In the genomic region with DNA sequence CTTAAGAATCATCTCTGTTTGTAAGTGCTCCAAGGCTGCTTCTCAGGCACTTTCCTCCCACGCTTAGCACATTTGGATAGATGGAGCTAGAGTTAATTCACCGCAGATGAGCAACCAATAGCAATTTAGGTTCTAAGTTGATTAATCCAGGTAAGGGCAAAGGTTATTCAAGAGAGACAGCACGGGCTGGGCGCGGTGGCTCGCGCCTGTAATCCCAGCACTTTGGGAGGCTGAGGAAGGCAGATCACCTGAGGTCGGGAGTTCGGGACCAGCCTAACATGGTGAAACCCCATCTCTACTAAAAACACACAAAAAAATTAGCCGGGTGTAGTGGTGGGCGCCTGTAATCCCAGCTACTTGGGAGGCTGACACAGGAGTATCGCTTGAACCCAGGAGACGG, we compare ENCODE assay signal across 1 cellular context. TPM values are rescaled to one million over a fixed set of nuclear protein-coding genes. Genes with fewer than 3 reads are reported as not detected.
"Had no signal": no experiment of that assay in that cellular context is flagged by ENCODE, and none has a peak within 500 bp of the region (broad histone marks: within the 10 kb centered on the region; RNA-seq: fewer than 3 reads in every experiment).

No MANE protein-coding gene starts in this region.

RNA-seq across cellular contexts. Expression of a gene that starts 54.5 kb away (rescaled TPM):
- total RNA-seq: G401 had no signal
